In the genomic region with DNA sequence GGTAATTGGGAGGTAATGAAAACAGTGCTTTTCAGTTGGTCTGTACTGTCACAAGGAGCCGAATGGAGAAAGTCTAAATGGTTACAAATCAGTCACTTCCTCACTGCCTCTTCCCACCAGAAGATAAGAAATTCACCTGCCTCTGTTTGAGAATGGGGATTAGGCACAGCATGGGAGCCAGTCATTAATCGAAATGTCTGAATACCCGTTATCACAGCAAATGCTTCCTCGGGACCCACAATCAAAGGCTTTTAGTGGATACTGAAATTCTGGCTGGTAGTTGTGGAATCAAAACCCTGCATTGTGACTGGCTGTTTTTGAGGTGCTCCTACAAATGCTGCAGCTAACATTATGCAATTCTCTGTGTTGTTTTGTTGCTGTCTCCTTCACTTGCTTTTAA, we compare ENCODE assay signal across 1 cellular context.
TF ChIP-seq lines count a peak whose summit lies in the region.

No MANE protein-coding gene starts in this region.

TF ChIP-seq in WTC11, 78 proteins besides CTCF, POLR2A, EP300 and RAD21 (continued from another document):
- TF ChIP-seq, protein P1, sequence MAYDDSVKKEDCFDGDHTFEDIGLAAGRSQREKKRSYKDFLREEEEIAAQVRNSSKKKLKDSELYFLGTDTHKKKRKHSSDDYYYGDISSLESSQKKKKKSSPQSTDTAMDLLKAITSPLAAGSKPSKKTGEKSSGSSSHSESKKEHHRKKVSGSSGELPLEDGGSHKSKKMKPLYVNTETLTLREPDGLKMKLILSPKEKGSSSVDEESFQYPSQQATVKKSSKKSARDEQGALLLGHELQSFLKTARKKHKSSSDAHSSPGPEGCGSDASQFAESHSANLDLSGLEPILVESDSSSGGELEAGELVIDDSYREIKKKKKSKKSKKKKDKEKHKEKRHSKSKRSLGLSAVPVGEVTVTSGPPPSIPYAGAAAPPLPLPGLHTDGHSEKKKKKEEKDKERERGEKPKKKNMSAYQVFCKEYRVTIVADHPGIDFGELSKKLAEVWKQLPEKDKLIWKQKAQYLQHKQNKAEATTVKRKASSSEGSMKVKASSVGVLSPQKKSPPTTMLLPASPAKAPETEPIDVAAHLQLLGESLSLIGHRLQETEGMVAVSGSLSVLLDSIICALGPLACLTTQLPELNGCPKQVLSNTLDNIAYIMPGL (CRISPR knock-in tag; IDR thresholded peaks at IDR 0.05): no peak
- TF ChIP-seq NR1H2 (CRISPR knock-in tag; IDR thresholded peaks at IDR 0.05): no peak
- TF ChIP-seq, protein P2, sequence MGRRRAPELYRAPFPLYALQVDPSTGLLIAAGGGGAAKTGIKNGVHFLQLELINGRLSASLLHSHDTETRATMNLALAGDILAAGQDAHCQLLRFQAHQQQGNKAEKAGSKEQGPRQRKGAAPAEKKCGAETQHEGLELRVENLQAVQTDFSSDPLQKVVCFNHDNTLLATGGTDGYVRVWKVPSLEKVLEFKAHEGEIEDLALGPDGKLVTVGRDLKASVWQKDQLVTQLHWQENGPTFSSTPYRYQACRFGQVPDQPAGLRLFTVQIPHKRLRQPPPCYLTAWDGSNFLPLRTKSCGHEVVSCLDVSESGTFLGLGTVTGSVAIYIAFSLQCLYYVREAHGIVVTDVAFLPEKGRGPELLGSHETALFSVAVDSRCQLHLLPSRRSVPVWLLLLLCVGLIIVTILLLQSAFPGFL (CRISPR knock-in tag; IDR thresholded peaks at IDR 0.05; ENCODE audit: borderline replicate concordance): no peak
